Comparison of ENCODE assay signal across 18 cellular contexts in the genomic region with DNA sequence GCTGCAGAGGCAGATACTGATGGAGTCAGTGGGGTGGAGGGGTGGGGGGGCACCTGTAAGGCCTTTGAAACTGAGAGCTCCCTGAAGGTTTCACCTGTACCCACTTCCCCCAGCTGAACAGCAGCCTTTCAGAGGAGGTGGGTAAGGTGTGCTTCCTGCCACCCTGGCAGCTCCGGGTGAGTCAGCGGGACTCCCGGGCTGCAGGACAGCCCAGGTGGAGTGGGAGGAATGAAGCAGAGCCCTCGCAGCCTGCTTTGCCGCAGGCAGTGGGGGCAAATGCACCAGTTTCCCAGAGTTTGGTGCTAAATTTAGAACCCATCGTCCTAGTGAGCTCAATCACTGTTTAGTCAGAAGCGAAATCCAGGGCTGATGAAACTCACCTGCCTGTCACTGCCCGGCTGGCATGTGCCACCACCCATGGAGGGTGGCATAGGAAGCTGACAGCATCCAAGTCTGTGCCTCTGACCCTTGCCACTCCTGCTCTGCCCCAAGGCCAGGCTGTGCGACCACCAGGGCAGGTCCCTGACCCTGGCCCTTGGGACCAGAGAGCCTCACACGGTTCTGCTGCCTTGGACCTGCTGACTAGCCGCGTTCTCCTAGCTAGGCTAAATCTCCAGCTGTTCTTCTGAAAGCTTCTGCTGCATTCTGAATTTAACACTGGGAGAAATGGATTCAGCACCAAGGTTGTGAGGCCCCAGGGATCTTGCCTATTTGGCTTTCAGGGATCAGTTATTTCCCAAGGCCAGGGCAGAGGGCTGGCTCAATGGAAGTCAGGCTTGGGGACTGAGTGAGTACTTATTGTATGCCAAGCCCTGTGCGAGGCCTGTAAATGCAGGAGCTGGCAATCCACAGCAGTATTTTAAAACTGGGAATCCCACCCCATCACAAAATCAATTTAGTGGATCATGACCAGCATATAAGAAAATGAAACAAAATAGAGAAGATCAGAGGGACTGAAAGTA.
"Had no signal": no experiment of that assay in that cellular context is flagged by ENCODE, and none has a peak within 500 bp of the region (broad histone marks: within the 10 kb centered on the region; RNA-seq: fewer than 3 reads in every experiment).

No MANE protein-coding gene starts in this region.

- H3K4me1 ChIP-seq: colonic mucosa, psoas muscle, sigmoid colon, testis, uterus had no signal

- FAIRE-seq: astrocyte had no signal

- H3K27ac ChIP-seq: colonic mucosa, psoas muscle, sigmoid colon, testis, uterus, WERI-Rb-1 had no signal

- H3K4me3 ChIP-seq: colonic mucosa, lung, psoas muscle, sigmoid colon, testis, uterus had no signal

- H3K9me3 ChIP-seq: colonic mucosa, psoas muscle, sigmoid colon, testis, uterus had no signal

- H3K4me3 Mint-ChIP-seq: activated CD8-positive, alpha-beta T cell treated with anti-CD3 and anti-CD28 coated beads for 36 hours; naive thymus-derived CD4-positive, alpha-beta T cell had no signal

- H3K4me1 Mint-ChIP-seq: naive thymus-derived CD4-positive, alpha-beta T cell had no signal

- H3K9me3 Mint-ChIP-seq: activated CD8-positive, alpha-beta T cell treated with anti-CD3 and anti-CD28 coated beads for 36 hours; naive thymus-derived CD4-positive, alpha-beta T cell had no signal

- H3K36me3 ChIP-seq: colonic mucosa, sigmoid colon, uterus, WERI-Rb-1 had no signal

- H3K27me3 ChIP-seq: colonic mucosa, sigmoid colon, testis, uterus had no signal

- H3K36me3 Mint-ChIP-seq: naive thymus-derived CD4-positive, alpha-beta T cell had no signal

- H3K27ac Mint-ChIP-seq: activated CD8-positive, alpha-beta T cell treated with anti-CD3 and anti-CD28 coated beads for 36 hours; naive thymus-derived CD4-positive, alpha-beta T cell had no signal

- ATAC-seq: activated CD8-positive, alpha-beta T cell treated with anti-CD3 and anti-CD28 coated beads for 36 hours; left cardiac atrium; naive thymus-derived CD4-positive, alpha-beta T cell; psoas muscle; stimulated activated naive CD8-positive, alpha-beta T cell treated with anti-CD3 and anti-CD28 coated beads, Interleukin-15, Interleukin-2, amounts not matched to agents 100 U/mL and 50 U/mL, for 24 hours had no signal

- DNase-seq: activated CD4-positive, alpha-beta T cell treated with anti-CD3 and anti-CD28 coated beads for 4 hours; activated CD8-positive, alpha-beta memory T cell treated with anti-CD3 and anti-CD28 coated beads, Interleukin-2, amount 50 U/mL, for 4 hours; activated CD8-positive, alpha-beta T cell treated with anti-CD3 and anti-CD28 coated beads for 36 hours; colonic mucosa; effector CD4-positive, alpha-beta T cell; left cardiac atrium; naive thymus-derived CD4-positive, alpha-beta T cell; psoas muscle; sigmoid colon; stimulated activated CD4-positive, alpha-beta T cell treated with anti-CD3 and anti-CD28 coated beads, Interleukin-2, amount 100 ng/mL, for 24 hours; stimulated activated naive CD8-positive, alpha-beta T cell treated with anti-CD3 and anti-CD28 coated beads, Interleukin-15, Interleukin-2, amounts not matched to agents 100 U/mL and 50 U/mL, for 24 hours; SW 1271; T-helper 9 cell; testis; uterus; WERI-Rb-1 had no signal
